Comparison of ENCODE assay signal across 30 cellular contexts in genomic region chr3:35666893-35667292, GRCh38. TPM values are rescaled to one million over a fixed set of nuclear protein-coding genes. Genes with fewer than 3 reads are reported as not detected.
"Had no signal": no experiment of that assay in that cellular context is flagged by ENCODE, and none has a peak within 500 bp of the region (broad histone marks: within the 10 kb centered on the region; RNA-seq: fewer than 3 reads in every experiment).

No MANE protein-coding gene starts in this region.

- H3K27ac Mint-ChIP-seq: activated CD4-positive, alpha-beta memory T cell treated with anti-CD3 and anti-CD28 coated beads, Interleukin-2, amount 10 ng/mL, durations not matched to agents 7 days and 5 days; activated CD4-positive, alpha-beta T cell treated with anti-CD3 and anti-CD28 coated beads, Interleukin-2, amount 10 ng/mL, durations not matched to agents 7 days and 5 days; activated naive CD4-positive, alpha-beta T cell treated with anti-CD3 and anti-CD28 coated beads, Interleukin-2, amount 10 ng/mL, durations not matched to agents 7 days and 5 days; activated naive CD8-positive, alpha-beta T cell treated with anti-CD3 and anti-CD28 coated beads, Interleukin-2, amount 10 ng/mL, durations not matched to agents 7 days and 5 days; activated T-cell treated with anti-CD3 and anti-CD28 coated beads, Interleukin-2, amount 50 U/mL, for 24 hours; nephron; stimulated activated memory B cell treated with anti-CD40 and anti-IgM and Interleukin-4, amounts not matched to agents 10 μg/mL and 1 μg/mL and 100 μg/mL, for 72 hours; stimulated activated naive CD8-positive, alpha-beta T cell treated with anti-CD3 and anti-CD28 coated beads, Interleukin-15, amount 100 ng/mL, for 72 hours had no signal

- H3K4me3 ChIP-seq: ascending aorta, left ventricle myocardium inferior, lung, smooth muscle cell, thyroid gland, upper lobe of right lung had no signal

- H3K36me3 ChIP-seq: ascending aorta, left ventricle myocardium inferior, thyroid gland, upper lobe of right lung had no signal

- H3K4me1 ChIP-seq: ascending aorta, upper lobe of right lung had no signal

- FAIRE-seq: islet of Langerhans had no signal

- H3K27me3 ChIP-seq: ascending aorta, thyroid gland, upper lobe of right lung had no signal

- H3K9me3 Mint-ChIP-seq: activated CD4-positive, alpha-beta memory T cell treated with anti-CD3 and anti-CD28 coated beads, Interleukin-2, amount 10 ng/mL, durations not matched to agents 7 days and 5 days; activated CD4-positive, alpha-beta T cell treated with anti-CD3 and anti-CD28 coated beads, Interleukin-2, amount 10 ng/mL, durations not matched to agents 7 days and 5 days; activated naive CD4-positive, alpha-beta T cell treated with anti-CD3 and anti-CD28 coated beads, Interleukin-2, amount 10 ng/mL, durations not matched to agents 7 days and 5 days; activated naive CD8-positive, alpha-beta T cell treated with anti-CD3 and anti-CD28 coated beads, Interleukin-2, amount 10 ng/mL, durations not matched to agents 7 days and 5 days; activated T-cell treated with anti-CD3 and anti-CD28 coated beads, Interleukin-2, amount 50 U/mL, for 24 hours; nephron; stimulated activated naive CD8-positive, alpha-beta T cell treated with anti-CD3 and anti-CD28 coated beads, Interleukin-15, amount 100 ng/mL, for 72 hours had no signal

- H3K27ac ChIP-seq: ascending aorta, left ventricle myocardium inferior, thyroid gland, upper lobe of right lung had no signal

- H3K27me3 Mint-ChIP-seq: activated CD4-positive, alpha-beta memory T cell treated with anti-CD3 and anti-CD28 coated beads, Interleukin-2, amount 10 ng/mL, durations not matched to agents 7 days and 5 days; activated naive CD4-positive, alpha-beta T cell treated with anti-CD3 and anti-CD28 coated beads, Interleukin-2, amount 10 ng/mL, durations not matched to agents 7 days and 5 days; activated naive CD8-positive, alpha-beta T cell treated with anti-CD3 and anti-CD28 coated beads, Interleukin-2, amount 10 ng/mL, durations not matched to agents 7 days and 5 days; stimulated activated memory B cell treated with anti-CD40 and anti-IgM and Interleukin-4, amounts not matched to agents 10 μg/mL and 1 μg/mL and 100 μg/mL, for 72 hours had no signal

- H3K9me3 ChIP-seq: ascending aorta, left ventricle myocardium inferior, thyroid gland, upper lobe of right lung had no signal

- H3K36me3 Mint-ChIP-seq: activated naive CD4-positive, alpha-beta T cell treated with anti-CD3 and anti-CD28 coated beads, Interleukin-2, amount 10 ng/mL, durations not matched to agents 7 days and 5 days; activated naive CD8-positive, alpha-beta T cell treated with anti-CD3 and anti-CD28 coated beads, Interleukin-2, amount 10 ng/mL, durations not matched to agents 7 days and 5 days; stimulated activated memory B cell treated with anti-CD40 and anti-IgM and Interleukin-4, amounts not matched to agents 10 μg/mL and 1 μg/mL and 100 μg/mL, for 72 hours had no signal

- DNase-seq: activated CD4-positive, alpha-beta memory T cell treated with anti-CD3 and anti-CD28 coated beads, Interleukin-2, amount 10 ng/mL, durations not matched to agents 7 days and 5 days; activated CD4-positive, alpha-beta T cell treated with anti-CD3 and anti-CD28 coated beads for 1 hour; activated CD4-positive, alpha-beta T cell treated with anti-CD3 and anti-CD28 coated beads, Interleukin-2, amount 10 ng/mL, durations not matched to agents 7 days and 5 days; activated CD8-positive, alpha-beta memory T cell treated with anti-CD3 and anti-CD28 coated beads, Interleukin-2, amount 50 U/mL, for 48 hours; activated gamma-delta T cell; activated naive CD4-positive, alpha-beta T cell treated with anti-CD3 and anti-CD28 coated beads, Interleukin-2, amount 10 ng/mL, durations not matched to agents 7 days and 5 days; activated naive CD8-positive, alpha-beta T cell treated with anti-CD3 and anti-CD28 coated beads, Interleukin-2, amount 10 ng/mL, durations not matched to agents 7 days and 5 days; activated T-cell treated with anti-CD3 and anti-CD28 coated beads, Interleukin-2, amount 50 U/mL, for 24 hours; central memory CD4-positive, alpha-beta T cell; left ventricle myocardium inferior; mesendoderm; stimulated activated CD4-positive, alpha-beta T cell treated with anti-CD3 and anti-CD28 coated beads, Interleukin-1b, Interleukin-23, amount 100 ng/mL, for 48 hours; stimulated activated CD4-positive, alpha-beta T cell treated with anti-CD3 and anti-CD28 coated beads, Interleukin-4, amount 100 ng/mL, for 4 hours; stimulated activated CD8-positive, alpha-beta memory T cell treated with anti-CD3 and anti-CD28 coated beads, Interleukin-4, amount 100 ng/mL, for 48 hours; stimulated activated naive CD8-positive, alpha-beta T cell treated with anti-CD3 and anti-CD28 coated beads, Interleukin-15, amount 100 ng/mL, for 72 hours; substantia nigra; T-helper 2 cell; thyroid gland; upper lobe of right lung had no signal

- ATAC-seq: esophagus mucosa; sciatic nerve; stimulated activated memory B cell treated with anti-CD40 and anti-IgM and Interleukin-4, amounts not matched to agents 10 μg/mL and 1 μg/mL and 100 μg/mL, for 72 hours; stimulated activated naive CD8-positive, alpha-beta T cell treated with anti-CD3 and anti-CD28 coated beads, Interleukin-15, amount 100 ng/mL, for 72 hours; upper lobe of right lung had no signal

- H3K4me1 Mint-ChIP-seq: activated CD4-positive, alpha-beta memory T cell treated with anti-CD3 and anti-CD28 coated beads, Interleukin-2, amount 10 ng/mL, durations not matched to agents 7 days and 5 days; activated CD4-positive, alpha-beta T cell treated with anti-CD3 and anti-CD28 coated beads, Interleukin-2, amount 10 ng/mL, durations not matched to agents 7 days and 5 days; activated naive CD4-positive, alpha-beta T cell treated with anti-CD3 and anti-CD28 coated beads, Interleukin-2, amount 10 ng/mL, durations not matched to agents 7 days and 5 days; activated naive CD8-positive, alpha-beta T cell treated with anti-CD3 and anti-CD28 coated beads, Interleukin-2, amount 10 ng/mL, durations not matched to agents 7 days and 5 days; stimulated activated memory B cell treated with anti-CD40 and anti-IgM and Interleukin-4, amounts not matched to agents 10 μg/mL and 1 μg/mL and 100 μg/mL, for 72 hours; stimulated activated naive CD8-positive, alpha-beta T cell treated with anti-CD3 and anti-CD28 coated beads, Interleukin-15, amount 100 ng/mL, for 72 hours had no signal

- H3K4me3 Mint-ChIP-seq: activated CD4-positive, alpha-beta memory T cell treated with anti-CD3 and anti-CD28 coated beads, Interleukin-2, amount 10 ng/mL, durations not matched to agents 7 days and 5 days; activated CD4-positive, alpha-beta T cell treated with anti-CD3 and anti-CD28 coated beads, Interleukin-2, amount 10 ng/mL, durations not matched to agents 7 days and 5 days; activated naive CD4-positive, alpha-beta T cell treated with anti-CD3 and anti-CD28 coated beads, Interleukin-2, amount 10 ng/mL, durations not matched to agents 7 days and 5 days; activated naive CD8-positive, alpha-beta T cell treated with anti-CD3 and anti-CD28 coated beads, Interleukin-2, amount 10 ng/mL, durations not matched to agents 7 days and 5 days; activated T-cell treated with anti-CD3 and anti-CD28 coated beads, Interleukin-2, amount 50 U/mL, for 24 hours; nephron; stimulated activated memory B cell treated with anti-CD40 and anti-IgM and Interleukin-4, amounts not matched to agents 10 μg/mL and 1 μg/mL and 100 μg/mL, for 72 hours; stimulated activated naive CD8-positive, alpha-beta T cell treated with anti-CD3 and anti-CD28 coated beads, Interleukin-15, amount 100 ng/mL, for 72 hours had no signal

RNA-seq across cellular contexts. Expression of gene ARPP21, which starts 27.6 kb away (rescaled TPM):
- total RNA-seq: activated CD4-positive, alpha-beta memory T cell treated with anti-CD3 and anti-CD28 coated beads, Interleukin-2, amount 10 ng/mL, durations not matched to agents 7 days and 5 days; activated CD4-positive, alpha-beta T cell treated with anti-CD3 and anti-CD28 coated beads, Interleukin-2, amount 10 ng/mL, durations not matched to agents 7 days and 5 days; activated naive CD8-positive, alpha-beta T cell treated with anti-CD3 and anti-CD28 coated beads, Interleukin-2, amount 10 ng/mL, durations not matched to agents 7 days and 5 days; ascending aorta; esophagus mucosa; left ventricle myocardium inferior; mononuclear cell; osteoblast; posterior vena cava; smooth muscle cell; thyroid gland; upper lobe of right lung had no signal
- polyA plus RNA-seq: lung, smooth muscle cell had no signal
